23 cellular contexts compared by ENCODE assay signal in genomic region chr9:32128546-32128945, GRCh38.
"Had no signal": no experiment of that assay in that cellular context is flagged by ENCODE, and none has a peak within 500 bp of the region (broad histone marks: within the 10 kb centered on the region; RNA-seq: fewer than 3 reads in every experiment).

No MANE protein-coding gene starts in this region.

- DNase-seq: activated CD8-positive, alpha-beta memory T cell treated with anti-CD3 and anti-CD28 coated beads for 24 hours; activated CD8-positive, alpha-beta memory T cell treated with anti-CD3 and anti-CD28 coated beads, Interleukin-2, amount 50 U/mL, for 4 hours; activated naive CD4-positive, alpha-beta T cell; activated T-cell treated with anti-CD3 and anti-CD28 coated beads, Interleukin-2, amount 50 U/mL, for 24 hours; adrenal gland; central memory CD4-positive, alpha-beta T cell; heart left ventricle; left ventricle myocardium inferior; natural killer cell; psoas muscle; stimulated activated CD4-positive, alpha-beta T cell treated with anti-CD3 and anti-CD28 coated beads, Interleukin-4, amount 100 ng/mL, for 24 hours; stimulated activated naive CD8-positive, alpha-beta T cell treated with anti-CD3 and anti-CD28 coated beads, Interleukin-15, Interleukin-2, amounts not matched to agents 100 U/mL and 50 U/mL, for 24 hours had no signal

- H3K27me3 ChIP-seq: adrenal gland, gastroesophageal sphincter, heart left ventricle, pancreas, right atrium auricular region, upper lobe of left lung had no signal

- H3K9me3 Mint-ChIP-seq: activated T-cell treated with anti-CD3 and anti-CD28 coated beads, Interleukin-2, amount 50 U/mL, for 24 hours; T-helper 2 cell treated with Interferon-gamma antibody and Interleukin-4, amounts not matched to agents 5 μg/mL and 100 μg/mL, for 36 hours had no signal

- H3K4me1 ChIP-seq: adrenal gland, gastroesophageal sphincter, heart left ventricle, left ventricle myocardium inferior, pancreas, psoas muscle, right atrium auricular region, upper lobe of left lung had no signal

- H3K36me3 Mint-ChIP-seq: activated naive CD8-positive, alpha-beta T cell; mesothelial cell of epicardium; natural killer cell had no signal

- H3K9me3 ChIP-seq: adrenal gland, gastroesophageal sphincter, left ventricle myocardium inferior, pancreas, psoas muscle, right atrium auricular region, upper lobe of left lung had no signal

- H3K27me3 Mint-ChIP-seq: activated naive CD8-positive, alpha-beta T cell; activated T-cell treated with anti-CD3 and anti-CD28 coated beads, Interleukin-2, amount 50 U/mL, for 24 hours; activated T-helper 17 cell treated with anti-CD3 and anti-CD28 coated beads, Interleukin-2, amount 50 U/mL, for 72 hours had no signal

- H3K4me1 Mint-ChIP-seq: activated T-helper 17 cell treated with anti-CD3 and anti-CD28 coated beads, Interleukin-2, amount 50 U/mL, for 72 hours; mesothelial cell of epicardium; natural killer cell had no signal

- H3K36me3 ChIP-seq: adrenal gland, gastroesophageal sphincter, heart left ventricle, left ventricle myocardium inferior, pancreas, right atrium auricular region, upper lobe of left lung had no signal

- H3K4me3 Mint-ChIP-seq: activated naive CD8-positive, alpha-beta T cell; activated T-cell treated with anti-CD3 and anti-CD28 coated beads, Interleukin-2, amount 50 U/mL, for 24 hours; activated T-helper 17 cell treated with anti-CD3 and anti-CD28 coated beads, Interleukin-2, amount 50 U/mL, for 72 hours; mesothelial cell of epicardium; natural killer cell; T-helper 2 cell treated with Interferon-gamma antibody and Interleukin-4, amounts not matched to agents 5 μg/mL and 100 μg/mL, for 36 hours had no signal

- H3K27ac Mint-ChIP-seq: activated naive CD8-positive, alpha-beta T cell; activated T-cell treated with anti-CD3 and anti-CD28 coated beads, Interleukin-2, amount 50 U/mL, for 24 hours; activated T-helper 17 cell treated with anti-CD3 and anti-CD28 coated beads, Interleukin-2, amount 50 U/mL, for 72 hours; mesothelial cell of epicardium; natural killer cell; T-helper 2 cell treated with Interferon-gamma antibody and Interleukin-4, amounts not matched to agents 5 μg/mL and 100 μg/mL, for 36 hours had no signal

- FAIRE-seq: astrocyte, colon, pancreas had no signal

- ATAC-seq: activated T-helper 17 cell treated with anti-CD3 and anti-CD28 coated beads, Interleukin-2, amount 50 U/mL, for 72 hours; gastroesophageal sphincter; heart left ventricle; natural killer cell; pancreas; psoas muscle; stimulated activated naive CD8-positive, alpha-beta T cell treated with anti-CD3 and anti-CD28 coated beads, Interleukin-15, Interleukin-2, amounts not matched to agents 100 U/mL and 50 U/mL, for 24 hours had no signal

- H3K27ac ChIP-seq: adrenal gland, epithelial cell of prostate, gastroesophageal sphincter, heart left ventricle, left ventricle myocardium inferior, pancreas, psoas muscle, right atrium auricular region, upper lobe of left lung had no signal

- H3K4me3 ChIP-seq: adrenal gland, gastroesophageal sphincter, heart left ventricle, left ventricle myocardium inferior, pancreas, psoas muscle, right atrium auricular region, upper lobe of left lung had no signal
